ENCODE assay signal across 8 cellular contexts in the genomic region with DNA sequence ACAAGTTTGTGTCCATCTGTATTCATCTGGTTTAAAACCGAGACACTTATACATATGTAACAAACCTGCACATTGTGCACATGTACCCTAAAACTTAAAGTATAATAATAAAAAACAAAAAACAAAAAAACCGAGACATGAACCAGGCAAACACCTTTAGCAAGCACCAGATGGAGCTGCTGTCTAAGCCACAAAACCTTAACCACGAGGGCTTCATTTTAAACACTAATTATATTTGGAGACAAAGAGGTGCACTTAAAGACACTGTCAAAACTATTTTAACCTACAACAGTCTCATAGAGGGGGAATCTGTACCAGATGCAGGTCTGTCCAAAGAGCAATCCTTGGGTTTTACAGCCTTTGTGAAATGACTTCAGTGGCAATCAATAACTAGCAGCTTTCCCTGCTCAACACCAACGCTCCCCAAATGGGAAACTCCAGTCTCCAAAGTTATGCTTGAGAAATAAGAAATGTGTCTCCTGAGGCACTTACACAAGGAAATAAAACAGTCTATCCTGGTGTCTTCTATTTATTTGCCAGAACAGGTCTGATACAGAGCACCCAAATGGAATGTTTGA.
A peak's percentile ranks its signal among the peaks of the same experiment; 100 is the strongest.
DNase-seq lines count a peak whose midpoint lies in the region; ATAC-seq and TF ChIP-seq lines count a peak whose summit lies in the region.

No MANE protein-coding gene starts in this region.

- H3K4me3 ChIP-seq in OCI-LY3 (ENCODE audit: low read length) (no peak overlapping the region), dorsolateral prefrontal cortex (no peak overlapping the region), muscle layer of duodenum (ENCODE audit: low read depth in 1 of 2, low read length in 2 of 2) (no peak overlapping the region)

- peak overlapping the region; percentile 38; the same call in 1 of the 2 replicates for H3K9ac ChIP-seq in OCI-LY3 (ENCODE audit: low read length)

- ATAC-seq in activated CD8-positive, alpha-beta memory T cell treated with anti-CD3 and anti-CD28 coated beads, Interleukin-2, amount 10 ng/mL, durations not matched to agents 7 days and 5 days, result no peak
- no peak for ATAC-seq in GM21786 (IDR thresholded peaks at IDR 0.05; ENCODE audit: unreplicated experiment)

- peaks cover 47% of the 10 kb centered on the region for H3K4me1 Mint-ChIP-seq in activated CD8-positive, alpha-beta memory T cell treated with anti-CD3 and anti-CD28 coated beads, Interleukin-2, amount 10 ng/mL, durations not matched to agents 7 days and 5 days

- DNase-seq in activated CD8-positive, alpha-beta memory T cell treated with anti-CD3 and anti-CD28 coated beads, Interleukin-2, amount 10 ng/mL, durations not matched to agents 7 days and 5 days, result peak; percentile 45
- no peak for DNase-seq in activated CD8-positive, alpha-beta memory T cell treated with anti-CD3 and anti-CD28 coated beads for 24 hours
- DNase-seq in dorsolateral prefrontal cortex (no peak), NCI-H524 treated with DMSO at 0.1 percent for 48 hours (lab: John Stamatoyannopoulos, UW) (no peak)
- no peak for DNase-seq in stimulated activated CD4-positive, alpha-beta T cell treated with anti-CD3 and anti-CD28 coated beads, Interleukin-4, amount 100 ng/mL, for 1 hour

- H3K27me3 Mint-ChIP-seq in activated CD8-positive, alpha-beta memory T cell treated with anti-CD3 and anti-CD28 coated beads, Interleukin-2, amount 10 ng/mL, durations not matched to agents 7 days and 5 days, result no peaks in the 10 kb centered on the region

- TF ChIP-seq CTCF in OCI-LY3 (IDR thresholded peaks at IDR 0.05; ENCODE audit: low read depth, low read length), result peak; percentile 89
- peak; percentile 39 to 79 (median 65) for TF ChIP-seq CTCF in dorsolateral prefrontal cortex (IDR thresholded peaks at IDR 0.05 in 54 of 56, conservative IDR thresholded peaks at IDR 0.05 in 2 of 56; ENCODE audit: low read depth in 1 of 56, partially characterized antibody in 56 of 56)

- no peak overlapping the region for H3K4me3 Mint-ChIP-seq in activated CD8-positive, alpha-beta memory T cell treated with anti-CD3 and anti-CD28 coated beads, Interleukin-2, amount 10 ng/mL, durations not matched to agents 7 days and 5 days

- CTCF ChIA-PET in activated CD8-positive, alpha-beta memory T cell treated with anti-CD3 and anti-CD28 coated beads, Interleukin-2, amount 10 ng/mL, durations not matched to agents 7 days and 5 days (lab: Charles Lee), result interaction anchor here (0.7 to 6.4 kb wide), 21 partner anchors 9 to 447 kb away, joined by 3 to 100 read pairs (median 3); a partner anchor contains a TSS

- peaks cover 84% of the 10 kb centered on the region for H3K4me1 ChIP-seq in OCI-LY3 (ENCODE audit: low read length)
- no peaks in the 10 kb centered on the region for H3K4me1 ChIP-seq in muscle layer of duodenum (ENCODE audit: control insufficient read depth in 1 of 2, insufficient read depth in 2 of 2, low read length in 2 of 2)

- H3K27me3 ChIP-seq in OCI-LY3 (ENCODE audit: low read depth, low read length) (no peaks in the 10 kb centered on the region), dorsolateral prefrontal cortex (no peaks in the 10 kb centered on the region), muscle layer of duodenum (ENCODE audit: low read depth, low read length) (no peaks in the 10 kb centered on the region)

- no peak overlapping the region for H3K27ac Mint-ChIP-seq in activated CD8-positive, alpha-beta memory T cell treated with anti-CD3 and anti-CD28 coated beads, Interleukin-2, amount 10 ng/mL, durations not matched to agents 7 days and 5 days

- 0 out of 2 replicates have a peak, but pooled peaks cover 3% of the 10 kb centered on the region for H3K79me2 ChIP-seq in OCI-LY3 (ENCODE audit: low read length)

- H3K9me3 Mint-ChIP-seq in activated CD8-positive, alpha-beta memory T cell treated with anti-CD3 and anti-CD28 coated beads, Interleukin-2, amount 10 ng/mL, durations not matched to agents 7 days and 5 days (ENCODE audit: low read depth), result no peaks in the 10 kb centered on the region

- intact Hi-C loops in dorsolateral prefrontal cortex (cut with DNase I), result loop anchor here (2.0 to 10.0 kb wide), 5 partner anchors 311 to 638 kb away; a partner anchor contains a TSS

- H2AFZ ChIP-seq in OCI-LY3 (ENCODE audit: low read depth, low read length), result no peak overlapping the region

- H4K20me1 ChIP-seq in OCI-LY3 (ENCODE audit: insufficient read depth, low read length), result no peaks in the 10 kb centered on the region

- peak overlapping the region; percentile 77 for H3K4me2 ChIP-seq in OCI-LY3 (ENCODE audit: low read length)

- H3K9me3 ChIP-seq in OCI-LY3 (ENCODE audit: insufficient read depth, low read length) (no peaks in the 10 kb centered on the region), muscle layer of duodenum (ENCODE audit: control insufficient read depth in 1 of 2, low read length in 2 of 2) (no peaks in the 10 kb centered on the region)

- H3K36me3 ChIP-seq in OCI-LY3 (replicated peaks; ENCODE audit: low read depth, low read length), result no peaks in the 10 kb centered on the region
- peaks cover 0 to 2% of the 10 kb centered on the region in 2 donors for H3K36me3 ChIP-seq in muscle layer of duodenum (ENCODE audit: control insufficient read depth in 1 of 2, insufficient read depth in 2 of 2, low read length in 2 of 2)

- no peaks in the 10 kb centered on the region for H3K36me3 Mint-ChIP-seq in activated CD8-positive, alpha-beta memory T cell treated with anti-CD3 and anti-CD28 coated beads, Interleukin-2, amount 10 ng/mL, durations not matched to agents 7 days and 5 days

- H3K27ac ChIP-seq in OCI-LY3 (ENCODE audit: low read length) (peak overlapping the region; percentile 65), dorsolateral prefrontal cortex (peak overlapping the region in 45 of 59 donors; percentile 29 to 85 (median 68)), muscle layer of duodenum (ENCODE audit: low read length) (peak overlapping the region; percentile 50)
